ENCODE assay signal across 23 cellular contexts in the genomic region with DNA sequence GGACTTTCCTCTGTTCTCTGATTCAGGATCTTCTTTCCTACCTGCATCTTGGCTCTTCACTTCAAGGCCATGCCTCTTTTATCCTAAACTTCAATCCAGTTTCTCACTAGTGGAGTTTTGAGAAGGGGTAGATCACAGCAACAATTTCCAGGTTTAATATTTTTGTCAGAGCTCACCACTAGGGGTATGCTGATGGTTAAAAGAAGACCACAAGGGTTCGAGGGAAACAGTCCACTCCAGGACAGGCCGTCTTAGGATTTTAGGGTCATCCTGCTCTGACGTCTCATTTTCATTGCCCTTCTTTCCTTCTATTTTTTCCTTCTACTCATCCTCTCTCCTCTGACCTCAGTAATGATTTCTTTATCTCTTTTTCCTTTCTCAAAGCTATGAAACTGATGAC. TPM values are rescaled to one million over a fixed set of nuclear protein-coding genes. Genes with fewer than 3 reads are reported as not detected.
DNase-seq lines count a peak whose midpoint lies in the region; TF ChIP-seq lines count a peak whose summit lies in the region.
"Had no signal": no experiment of that assay in that cellular context is flagged by ENCODE, and none has a peak within 500 bp of the region (broad histone marks: within the 10 kb centered on the region; RNA-seq: fewer than 3 reads in every experiment).

No MANE protein-coding gene starts in this region.

- peak; percentile 15 for TF ChIP-seq CTCF in astrocyte of the cerebellum (IDR thresholded peaks at IDR 0.05; ENCODE audit: low read depth, low read length, missing control alignments)
- TF ChIP-seq CTCF in progenitor cell of endocrine pancreas (IDR thresholded peaks at IDR 0.05; ENCODE audit: unreplicated experiment) = peak; percentile 9

- DNase-seq in NCI-H2227 (lab: John Stamatoyannopoulos, UW; ENCODE audit: unreplicated experiment) (peak; percentile 24), NCI-H2227 treated with DMSO at 0.1 percent for 48 hours (lab: John Stamatoyannopoulos, UW) (no peak), Kasumi-1 (lab: John Stamatoyannopoulos, UW) (peak; percentile 2 to 17), astrocyte of the cerebellum (ENCODE audit: low read depth) (no peak), progenitor cell of endocrine pancreas (ENCODE audit: low spot score, unreplicated experiment) (no peak), NCI-H1048 (lab: John Stamatoyannopoulos, UW) (no peak), NCI-H1694 (lab: John Stamatoyannopoulos, UW) (no peak), NCI-H82 treated with DMSO at 0.1 percent for 48 hours (lab: John Stamatoyannopoulos, UW; ENCODE audit: unreplicated experiment) (no peak)
- DNase-seq: activated CD4-positive, CD25-positive, alpha-beta regulatory T cell treated with anti-CD3 and anti-CD28 coated beads, Interleukin-2, amount 50 U/mL, for 72 hours; activated CD8-positive, alpha-beta memory T cell treated with anti-CD3 and anti-CD28 coated beads, Interleukin-2, amount 50 U/mL, for 48 hours; activated naive CD4-positive, alpha-beta T cell treated with Interleukin-2 at 50 U/mL for 16 hours; DMS53; H7; heart left ventricle; immature natural killer cell; lower lobe of right lung; NCI-H187 treated with DMSO at 0.1 percent for 48 hours; NCI-H510A; SIG-M5; tibial artery had no signal

- H3K27ac Mint-ChIP-seq in progenitor cell of endocrine pancreas = no peak overlapping the region

- no peak overlapping the region for H3K4me3 Mint-ChIP-seq in progenitor cell of endocrine pancreas (ENCODE audit: low read depth)
- H3K4me3 Mint-ChIP-seq: immature natural killer cell had no signal

- H3K27me3 Mint-ChIP-seq in progenitor cell of endocrine pancreas = peaks cover 16% of the 10 kb centered on the region

- H3K4me1 Mint-ChIP-seq in progenitor cell of endocrine pancreas (ENCODE audit: low read depth) = peaks cover 2% of the 10 kb centered on the region
- H3K4me1 Mint-ChIP-seq: immature natural killer cell had no signal

- H3K36me3 Mint-ChIP-seq in progenitor cell of endocrine pancreas (ENCODE audit: insufficient read depth) = no peaks in the 10 kb centered on the region
- H3K36me3 Mint-ChIP-seq: immature natural killer cell had no signal

- H3K9me3 Mint-ChIP-seq in progenitor cell of endocrine pancreas (ENCODE audit: low read depth) = no peaks in the 10 kb centered on the region
- H3K9me3 Mint-ChIP-seq: immature natural killer cell had no signal

- in situ Hi-C loops in astrocyte of the cerebellum (cut with HindIII; ENCODE audit: low sequenced_read_pairs) = no loop called here

- H3K4me3 ChIP-seq in astrocyte of the cerebellum (ENCODE audit: low read depth, low read length) = no peak overlapping the region
- H3K4me3 ChIP-seq: esophagus muscularis mucosa, heart left ventricle, lower lobe of right lung, prostate gland, smooth muscle cell, tibial artery had no signal

RNA-seq across cellular contexts. Expression of a gene that starts 11.3 kb away (rescaled TPM):
- 2.4 and 2.5 TPM in 2 replicates for total RNA-seq in progenitor cell of endocrine pancreas

RNA-seq across cellular contexts. Expression of a gene that starts 11.9 kb away (rescaled TPM):
- total RNA-seq in progenitor cell of endocrine pancreas = 64.0 and 65.2 TPM in 2 replicates

RNA-seq across cellular contexts. Expression of a gene that starts 20.6 kb away (rescaled TPM):
- 4.9 and 5.1 TPM in 2 replicates for total RNA-seq in progenitor cell of endocrine pancreas

RNA-seq across cellular contexts. Expression of a gene that starts 30.5 kb away (rescaled TPM):
- 29.6 and 30.7 TPM in 2 replicates for total RNA-seq in progenitor cell of endocrine pancreas

RNA-seq across cellular contexts. Expression of a gene that starts 30.7 kb away (rescaled TPM):
- total RNA-seq in progenitor cell of endocrine pancreas = not detected in 2 replicates
- total RNA-seq: H7, lower lobe of right lung, prostate gland, smooth muscle cell had no signal

Comparison
In these comparisons a context has a peak if more than half of its experiments do, and no peak if none do; other contexts are left out.
1. DNase-seq: peak in NCI-H2227 (single experiment) and Kasumi-1 (2 of 2); none in NCI-H2227 treated with DMSO at 0.1 percent for 48 hours (single experiment), astrocyte of the cerebellum (single experiment), progenitor cell of endocrine pancreas (single experiment), NCI-H1048 (single experiment), NCI-H1694 (single experiment) and NCI-H82 treated with DMSO at 0.1 percent for 48 hours (single experiment).